Comparison of ENCODE assay signal across 8 cellular contexts in the genomic region with DNA sequence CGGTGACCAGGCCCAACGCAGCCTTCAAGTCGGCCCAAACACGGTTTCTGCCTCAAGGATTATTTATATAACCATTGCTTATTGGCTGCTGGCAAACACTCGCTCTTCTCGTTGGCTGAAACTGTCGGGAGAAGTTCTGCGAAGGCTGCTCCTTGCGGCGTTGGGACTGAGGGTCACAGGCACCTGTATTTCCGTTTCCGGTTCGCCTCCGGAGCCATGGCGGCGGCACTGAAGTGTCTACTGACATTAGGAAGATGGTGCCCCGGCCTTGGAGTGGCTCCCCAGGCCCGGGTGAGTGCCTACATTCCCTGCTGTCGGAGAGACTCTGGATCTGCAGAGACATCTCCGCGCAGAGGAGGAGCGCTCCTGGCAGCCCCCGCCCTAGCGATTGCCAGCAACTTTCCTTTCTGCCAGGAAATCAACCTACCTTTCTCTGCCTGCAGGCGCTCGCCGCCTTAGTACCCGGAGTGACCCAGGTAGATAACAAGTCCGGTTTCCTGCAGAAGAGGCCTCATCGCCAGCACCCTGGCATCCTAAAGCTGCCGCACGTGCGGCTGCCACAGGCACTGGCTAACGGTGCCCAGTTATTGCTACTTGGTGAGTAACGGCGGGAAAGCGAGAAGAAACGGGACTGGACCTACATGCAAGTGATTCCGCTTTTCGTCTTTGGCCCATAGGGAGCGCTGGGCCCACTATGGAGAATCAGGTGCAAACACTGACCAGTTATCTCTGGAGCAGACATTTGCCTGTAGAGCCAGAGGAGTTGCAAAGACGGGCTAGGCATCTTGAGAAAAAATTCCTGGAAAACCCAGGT. TPM values are rescaled to one million over a fixed set of nuclear protein-coding genes. Genes with fewer than 3 reads are reported as not detected.
DNase-seq lines count a peak whose midpoint lies in the region; ATAC-seq, FAIRE-seq and TF ChIP-seq lines count a peak whose summit lies in the region.

A gene with protein sequence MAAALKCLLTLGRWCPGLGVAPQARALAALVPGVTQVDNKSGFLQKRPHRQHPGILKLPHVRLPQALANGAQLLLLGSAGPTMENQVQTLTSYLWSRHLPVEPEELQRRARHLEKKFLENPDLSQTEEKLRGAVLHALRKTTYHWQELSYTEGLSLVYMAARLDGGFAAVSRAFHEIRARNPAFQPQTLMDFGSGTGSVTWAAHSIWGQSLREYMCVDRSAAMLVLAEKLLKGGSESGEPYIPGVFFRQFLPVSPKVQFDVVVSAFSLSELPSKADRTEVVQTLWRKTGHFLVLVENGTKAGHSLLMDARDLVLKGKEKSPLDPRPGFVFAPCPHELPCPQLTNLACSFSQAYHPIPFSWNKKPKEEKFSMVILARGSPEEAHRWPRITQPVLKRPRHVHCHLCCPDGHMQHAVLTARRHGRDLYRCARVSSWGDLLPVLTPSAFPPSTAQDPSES (plus strand): TSS at position 194 of the 814 bp plus-strand sequence. CDS start 23 bp downstream, at position 217.

- H2AFZ ChIP-seq in H1 (ENCODE audit: low read length) = peak within 1 kb of the TSS; percentile 36; the same call in 1 of the 2 replicates

- H3K4me2 ChIP-seq in H1 (ENCODE audit: insufficient read depth in 1 of 2, low read depth in 2 of 2, low read length in 2 of 2) = peak within 1 kb of the TSS; percentile 69 to 89

- WGBS in H1 (ENCODE audit: extremely low coverage in 1 of 2, insufficient coverage in 1 of 2, insufficient read length in 1 of 2, insufficient replicate concordance in 2 of 2, low coverage in 1 of 2, low lambda C conversion rate in 2 of 2, missing lambda C conversion rate in 1 of 2), 2 experiments = 2% methylated on average over 42 of the region's 42 CpGs; no CpG with 5 or more reads in 1 of the 2 experiments

- H2BK120ac ChIP-seq in H1 (replicated peaks; ENCODE audit: low read depth, low read length) = peak within 1 kb of the TSS; percentile 38

- 0 out of 2 replicates have a peak within 1 kb of the TSS, but pooled peaks have one; percentile 66 for H2AK5ac ChIP-seq in H1 (ENCODE audit: low read depth, low read length)

- H2BK15ac ChIP-seq in H1 (ENCODE audit: low read length) = 0 out of 2 replicates have a peak within 1 kb of the TSS, but pooled peaks have one; percentile 4

- peak within 1 kb of the TSS; percentile 87 for H3K27ac Mint-ChIP-seq in memory B cell

- peak within 1 kb of the TSS; percentile 51 for H4K5ac ChIP-seq in H1 (ENCODE audit: insufficient read length, low read depth, low read length)

- peak within 1 kb of the TSS; percentile 82 for H2BK5ac ChIP-seq in H1 (ENCODE audit: low read depth, low read length)

- H3K36me3 Mint-ChIP-seq in memory B cell = peaks cover 19% of the 10 kb centered on the region

- H3K23ac ChIP-seq in H1 (ENCODE audit: insufficient read length) = no peak within 1 kb of the TSS

- peak within 1 kb of the TSS; percentile 34; the same call in 1 of the 2 replicates for H3K27ac ChIP-seq in H1 (ENCODE audit: low read depth, low read length)

- 0 out of 2 replicates have a peak within 1 kb of the TSS, but pooled peaks have one; percentile 15 for H2BK20ac ChIP-seq in H1 (ENCODE audit: low read length)

- H3K79me1 ChIP-seq in H1 (ENCODE audit: low read depth, low read length) = no peaks in the 10 kb centered on the region

- peak; percentile 33 to 46 for TF ChIP-seq RAD21 in H1 (IDR thresholded peaks at IDR 0.05 in 1 of 2, conservative IDR thresholded peaks at IDR 0.05 in 1 of 2; ENCODE audit: low read depth in 2 of 2, low read length in 2 of 2)

- TF ChIP-seq EP300 in H1 (IDR thresholded peaks at IDR 0.05; ENCODE audit: borderline replicate concordance in 1 of 2, low read depth in 2 of 2, low read length in 2 of 2) = no peak

- peaks cover 2 to 4% (median 4%) of the 10 kb centered on the region in 4 experiments; a peak in 3 of 7 replicates for H3K4me1 ChIP-seq in H1 (replicated peaks in 1 of 4; ENCODE audit: control insufficient read depth in 3 of 4, insufficient read depth in 4 of 4, low read length in 3 of 4)

- DNase-seq in COR-L47 (lab: John Stamatoyannopoulos, UW) = peak; percentile 90
- DNase-seq in HS-5 (ENCODE audit: low read depth) = peak; percentile 89
- DNase-seq in NOMO-1 treated with DMSO at 0.1 percent for 48 hours (lab: John Stamatoyannopoulos, UW; ENCODE audit: unreplicated experiment) = peak; percentile 98
- peak; percentile 64 to 68 for DNase-seq in activated CD8-positive, alpha-beta memory T cell treated with anti-CD3 and anti-CD28 coated beads for 4 hours (ENCODE audit: low read depth in 2 of 2)
- DNase-seq in H1 (ENCODE audit: low read depth in 1 of 2, low spot score in 2 of 2) = peak; percentile 85 to 89
- DNase-seq in memory B cell (ENCODE audit: low spot score in 2 of 2) = peak; percentile 68 to 69
- peak; percentile 68 for DNase-seq in stimulated activated CD8-positive, alpha-beta memory T cell treated with anti-CD3 and anti-CD28 coated beads, Interleukin-12 subunit alpha, Interleukin-12 subunit beta, amount 100 ng/mL, for 24 hours (ENCODE audit: extremely low read depth)

- ATAC-seq in GM19468 (IDR thresholded peaks at IDR 0.05; ENCODE audit: extremely low read depth, unreplicated experiment) (peak; percentile 92), memory B cell (ENCODE audit: low read depth) (peak; percentile 93)

- peaks cover 0 to 3% of the 10 kb centered on the region in 2 experiments for H4K20me1 ChIP-seq in H1 (replicated peaks in 1 of 2; ENCODE audit: control insufficient read depth in 1 of 2, insufficient read depth in 2 of 2, low read length in 2 of 2)

- H3K4ac ChIP-seq in H1 (replicated peaks; ENCODE audit: insufficient read length, low read depth, low read length) = peak within 1 kb of the TSS; percentile 9

- H3K27me3 ChIP-seq in H1 (replicated peaks in 1 of 4; ENCODE audit: control insufficient read depth in 3 of 4, extremely low read depth in 1 of 4, insufficient read depth in 3 of 4, low read length in 3 of 4) = no peaks in the 10 kb centered on the region

- H3K9me3 Mint-ChIP-seq in memory B cell = no peaks in the 10 kb centered on the region

- CTCF ChIA-PET in H1 (lab: Charles Lee; ENCODE audit: partially characterized antibody) = interaction anchor here (0.7 to 2.4 kb wide), 5 partner anchors 9 to 102 kb away, joined by 3 to 7 read pairs (median 4); no protein-coding TSS in a partner anchor

- peak within 1 kb of the TSS; percentile 91 for H3K4me3 Mint-ChIP-seq in memory B cell

- FAIRE-seq in H1 (lab: Jason Lieb, UNC) = peak; percentile 58

- H4K91ac ChIP-seq in H1 (replicated peaks; ENCODE audit: insufficient read length, low read length) = peak within 1 kb of the TSS; percentile 69

- peaks cover 14 to 29% (median 23%) of the 10 kb centered on the region in 4 experiments for H3K36me3 ChIP-seq in H1 (ENCODE audit: control insufficient read depth in 2 of 4, insufficient read depth in 4 of 4, low read length in 3 of 4)

- peak within 1 kb of the TSS; percentile 94; the same call in 1 of the 2 replicates for H2BK12ac ChIP-seq in H1 (ENCODE audit: low read depth, low read length)

- no peaks in the 10 kb centered on the region for H3K27me3 Mint-ChIP-seq in memory B cell

- TF ChIP-seq POLR2A in H1 (IDR thresholded peaks at IDR 0.05; ENCODE audit: control extremely low read depth in 1 of 2, low read depth in 2 of 2, low read length in 2 of 2) = peak in 1 of 2 experiments; percentile 83; a peak in 2 of 3 replicates

- no peak within 1 kb of the TSS; the same call in 1 of the 2 replicates for H3K18ac ChIP-seq in H1 (ENCODE audit: extremely low read depth, low read length)

- H3K4me1 Mint-ChIP-seq in memory B cell = peaks cover 12% of the 10 kb centered on the region

- no peak within 1 kb of the TSS for H3K56ac ChIP-seq in H1 (replicated peaks; ENCODE audit: insufficient read length, low read depth, low read length)

- peak within 1 kb of the TSS; percentile 92 for H4K8ac ChIP-seq in H1 (ENCODE audit: extremely low read depth, insufficient read depth, low read length)

- peak within 1 kb of the TSS; percentile 65 to 98 (median 96) for H3K4me3 ChIP-seq in H1 (ENCODE audit: extremely low read depth in 1 of 4, insufficient read depth in 2 of 4, low read depth in 3 of 4, low read length in 4 of 4)

- peaks cover 4% of the 10 kb centered on the region; the same call in 1 of the 2 replicates for H3K23me2 ChIP-seq in H1 (ENCODE audit: low read depth, low read length)

- TF ChIP-seq CTCF in H1 (IDR thresholded peaks at IDR 0.05; ENCODE audit: control extremely low read depth in 1 of 3, insufficient read depth in 1 of 3, low read depth in 1 of 3, low read length in 3 of 3) = peak; percentile 36 to 60 (median 49); a peak in 3 of 4 replicates

- POLR2A ChIA-PET in H1 (lab: Charles Lee; ENCODE audit: partially characterized antibody) = interaction anchor here (0.9 kb wide), 1 partner anchor 11 kb away, joined by 3 read pairs; no protein-coding TSS in a partner anchor

- peak within 1 kb of the TSS; percentile 50 to 79 (median 76) for H3K9ac ChIP-seq in H1 (replicated peaks in 1 of 4; ENCODE audit: extremely low read depth in 1 of 4, low read depth in 3 of 4, low read length in 3 of 4)

- H3K79me2 ChIP-seq in H1 (ENCODE audit: control insufficient read depth in 1 of 2, insufficient read depth in 2 of 2, low read length in 2 of 2) = peaks cover 0 to 19% of the 10 kb centered on the region in 2 experiments; a peak in 2 of 4 replicates

- H3K9me3 ChIP-seq in H1 (ENCODE audit: insufficient read depth in 2 of 2, low read depth in 1 of 2, low read length in 1 of 2) = no peaks in the 10 kb centered on the region

- H3K14ac ChIP-seq in H1 (ENCODE audit: insufficient read length) = no peak within 1 kb of the TSS

TF ChIP-seq in H1, 55 proteins besides CTCF, POLR2A, EP300 and RAD21 (continues in another document):
- TF ChIP-seq, protein P1, sequence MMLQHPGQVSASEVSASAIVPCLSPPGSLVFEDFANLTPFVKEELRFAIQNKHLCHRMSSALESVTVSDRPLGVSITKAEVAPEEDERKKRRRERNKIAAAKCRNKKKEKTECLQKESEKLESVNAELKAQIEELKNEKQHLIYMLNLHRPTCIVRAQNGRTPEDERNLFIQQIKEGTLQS (IDR thresholded peaks at IDR 0.05; ENCODE audit: insufficient read depth, low read depth, low read length) = no peak
- TF ChIP-seq SUZ12 (IDR thresholded peaks at IDR 0.05; ENCODE audit: low read length) = no peak
- TF ChIP-seq, protein P2, sequence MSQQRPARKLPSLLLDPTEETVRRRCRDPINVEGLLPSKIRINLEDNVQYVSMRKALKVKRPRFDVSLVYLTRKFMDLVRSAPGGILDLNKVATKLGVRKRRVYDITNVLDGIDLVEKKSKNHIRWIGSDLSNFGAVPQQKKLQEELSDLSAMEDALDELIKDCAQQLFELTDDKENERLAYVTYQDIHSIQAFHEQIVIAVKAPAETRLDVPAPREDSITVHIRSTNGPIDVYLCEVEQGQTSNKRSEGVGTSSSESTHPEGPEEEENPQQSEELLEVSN (IDR thresholded peaks at IDR 0.05) = peak; percentile 46

RNA-seq across cellular contexts. Expression of the gene that starts here (rescaled TPM):
- 73.8 and 75.8 TPM in 2 replicates for total RNA-seq in H1 (2021; fragmentation: NEBNext Ultra II Directional; extraction: Animal tissue kit (Norgen Biotek cat#: 25700))
- polyA plus RNA-seq in H1 (2011; rRNA removed) = 138 and 145 TPM in 2 replicates
- 128 TPM for polyA plus RNA-seq in H1 (2011; cell fraction: cytosol; rRNA removed)
- polyA plus RNA-seq in H1 (2011; cell fraction: nucleus; rRNA removed) = 288 TPM
- 87.7 to 100 TPM (median 93.7 TPM) in 4 replicates for polyA plus RNA-seq in H1 (2012, experiment 1 of 2)
- 116 TPM for polyA plus RNA-seq in H1 (2012, experiment 2 of 2)
- polyA plus RNA-seq in H1 (2013, experiment 1 of 2) = 120 TPM
- 112 TPM for polyA plus RNA-seq in H1 (2013, experiment 2 of 2)
- 74.6 and 74.9 TPM in 2 replicates for polyA minus RNA-seq in H1 (2011; rRNA and poly(A)+ RNA removed)
- polyA minus RNA-seq in H1 (2011; cell fraction: cytosol; rRNA and poly(A)+ RNA removed) = 25.0 TPM
- polyA minus RNA-seq in H1 (2011; cell fraction: nucleus; rRNA and poly(A)+ RNA removed) = 67.4 TPM

Comparison
In these comparisons a context has a peak if more than half of its experiments do, and no peak if none do; other contexts are left out.
1. Peak in every context shown above with its lines: DNase-seq, ATAC-seq, H3K4me3 ChIP-seq and H3K27ac ChIP-seq.